In genomic region chr10:78925275-78925674, GRCh38 we compare ENCODE assay signal across 2 cellular contexts.
TF ChIP-seq lines count a peak whose summit lies in the region.

No MANE protein-coding gene starts in this region.

TF ChIP-seq in A549, 52 proteins besides CTCF, POLR2A, EP300 and RAD21 (continued from another document):
- TF ChIP-seq PBX3 (IDR thresholded peaks at IDR 0.05) (no peak), HOXB13 (CRISPR knock-in tag; IDR thresholded peaks at IDR 0.05; ENCODE audit: low read depth) (no peak), MAZ (IDR thresholded peaks at IDR 0.05; ENCODE audit: borderline replicate concordance, low read depth, low read length) (no peak), RNF2 (IDR thresholded peaks at IDR 0.05; ENCODE audit: borderline replicate concordance, low read depth) (no peak), MYC (IDR thresholded peaks at IDR 0.05; ENCODE audit: borderline replicate concordance, low read length) (no peak), HMGXB4 (CRISPR knock-in tag; IDR thresholded peaks at IDR 0.05; ENCODE audit: borderline replicate concordance) (no peak), USF2 (IDR thresholded peaks at IDR 0.05) (no peak), NFE2L2 (conservative IDR thresholded peaks at IDR 0.05; ENCODE audit: low read length) (no peak), NPAS2 (CRISPR knock-in tag; IDR thresholded peaks at IDR 0.05; ENCODE audit: borderline replicate concordance) (no peak), ELK1 (IDR thresholded peaks at IDR 0.05; ENCODE audit: low read depth, low read length) (no peak), HES2 (IDR thresholded peaks at IDR 0.05) (no peak)

TF ChIP-seq in IMR-90, 13 proteins besides CTCF, POLR2A, EP300 and RAD21 (continued from another document):
- TF ChIP-seq NFE2L2 (IDR thresholded peaks at IDR 0.05; ENCODE audit: low read depth, low read length) (no peak), CEBPB (IDR thresholded peaks at IDR 0.05; ENCODE audit: low read depth, low read length) (no peak), MAFK (IDR thresholded peaks at IDR 0.05; ENCODE audit: low read depth, low read length) (no peak), USF2 (IDR thresholded peaks at IDR 0.05; ENCODE audit: low read depth, low read length) (no peak)
